In the genomic region with DNA sequence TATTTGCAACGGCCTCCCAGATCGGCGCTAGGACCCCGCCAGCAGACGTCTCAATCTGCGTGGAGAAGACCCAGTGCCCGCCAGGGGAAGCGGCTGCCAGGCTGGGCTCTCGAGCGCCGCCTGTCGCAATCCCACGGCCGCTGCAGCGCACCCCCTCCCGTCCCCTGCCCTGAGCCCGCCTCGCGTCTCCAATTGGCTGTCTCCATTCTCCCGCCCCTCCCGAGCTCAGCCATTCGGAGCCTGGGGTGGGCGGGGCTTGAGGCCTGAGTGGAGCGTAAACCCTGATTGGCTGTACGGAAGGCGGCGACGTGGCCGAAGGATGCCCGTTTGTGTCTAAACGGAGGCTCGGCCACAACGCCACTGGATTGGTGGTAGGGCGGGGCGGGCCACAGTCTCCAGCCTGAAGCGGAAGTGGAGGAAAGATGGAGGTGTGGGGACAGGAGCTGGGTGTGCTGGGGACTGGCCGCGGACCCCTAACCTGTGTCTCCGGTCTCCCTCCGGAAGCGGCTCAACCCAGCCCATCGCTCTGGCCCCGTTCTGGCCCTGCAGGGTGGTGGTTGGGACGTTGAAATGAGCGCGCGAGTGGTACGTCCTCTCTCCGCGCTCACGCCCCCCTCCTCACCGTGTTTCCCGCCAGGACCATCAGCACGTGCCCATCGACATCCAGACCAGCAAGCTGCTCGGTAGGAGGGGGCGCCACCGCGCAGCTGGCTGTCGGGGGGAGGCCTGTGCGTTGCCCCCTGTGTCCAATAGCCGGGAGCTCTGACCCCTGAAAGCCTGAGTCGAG, we compare ENCODE assay signal across 8 cellular contexts. TPM values are rescaled to one million over a fixed set of nuclear protein-coding genes. Genes with fewer than 3 reads are reported as not detected.
DNase-seq lines count a peak whose midpoint lies in the region; ATAC-seq and TF ChIP-seq lines count a peak whose summit lies in the region.

A gene with protein sequence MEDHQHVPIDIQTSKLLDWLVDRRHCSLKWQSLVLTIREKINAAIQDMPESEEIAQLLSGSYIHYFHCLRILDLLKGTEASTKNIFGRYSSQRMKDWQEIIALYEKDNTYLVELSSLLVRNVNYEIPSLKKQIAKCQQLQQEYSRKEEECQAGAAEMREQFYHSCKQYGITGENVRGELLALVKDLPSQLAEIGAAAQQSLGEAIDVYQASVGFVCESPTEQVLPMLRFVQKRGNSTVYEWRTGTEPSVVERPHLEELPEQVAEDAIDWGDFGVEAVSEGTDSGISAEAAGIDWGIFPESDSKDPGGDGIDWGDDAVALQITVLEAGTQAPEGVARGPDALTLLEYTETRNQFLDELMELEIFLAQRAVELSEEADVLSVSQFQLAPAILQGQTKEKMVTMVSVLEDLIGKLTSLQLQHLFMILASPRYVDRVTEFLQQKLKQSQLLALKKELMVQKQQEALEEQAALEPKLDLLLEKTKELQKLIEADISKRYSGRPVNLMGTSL (plus strand): TSS at position 389 of the 787 bp plus-strand sequence. CDS start 34 bp downstream, at position 423.

- peak; percentile 96 for ATAC-seq in HG02763 (IDR thresholded peaks at IDR 0.05; ENCODE audit: unreplicated experiment)
- peak; percentile 99 to 100 for ATAC-seq in upper lobe of left lung (ENCODE audit: low FRiP score in 2 of 2)

- H3K27me3 ChIP-seq in upper lobe of left lung: no peaks in the 10 kb centered on the region

- peaks cover 14 to 22% (median 18%) of the 10 kb centered on the region in 4 donors for H3K4me1 ChIP-seq in upper lobe of left lung

- DNase-seq in NCI-H1417 treated with DMSO at 0.1 percent for 48 hours (lab: John Stamatoyannopoulos, UW) (peak; percentile 97), T follicular helper cell (ENCODE audit: low read depth) (peak; percentile 95), cardiac septum (ENCODE audit: low spot score) (peak; percentile 100), pons (ENCODE audit: low spot score) (peak; percentile 99), upper lobe of left lung (peak; percentile 97 to 100)

- WGBS in adipose tissue, 3 donors: 0 to 1% (median 1%) methylated on average over 56 to 63 of the region's 63 CpGs
- 2% methylated on average over 21 to 60 of the region's 63 CpGs for WGBS in upper lobe of left lung, 2 donors

- H3K9me3 ChIP-seq in upper lobe of left lung: no peaks in the 10 kb centered on the region

- H3K4me3 ChIP-seq in upper lobe of left lung: peak within 1 kb of the TSS; percentile 74 to 98 (median 94)

- intact Hi-C loops in cardiac septum (cut with DNase I): loop anchor here (2.0 kb wide), 2 partner anchors 22 to 130 kb away; a partner anchor contains a TSS

- peak; percentile 95 for TF ChIP-seq CTCF in GM12873 (IDR thresholded peaks at IDR 0.05; ENCODE audit: insufficient read depth, low read depth, low read length, missing control alignments)
- peak; percentile 92 to 99 (median 98) for TF ChIP-seq CTCF in upper lobe of left lung (IDR thresholded peaks at IDR 0.05)

- H3K36me3 ChIP-seq in upper lobe of left lung: peaks cover 17 to 26% (median 25%) of the 10 kb centered on the region in 4 donors

- TF ChIP-seq POLR2A in upper lobe of left lung (IDR thresholded peaks at IDR 0.05): peak in 2 of 4 donors; percentile 49 to 87

- H3K27ac ChIP-seq in adipose tissue (ENCODE audit: low read depth, low read length): no peak within 1 kb of the TSS
- peak within 1 kb of the TSS; percentile 37 to 97 (median 91) for H3K27ac ChIP-seq in upper lobe of left lung

- peak in 1 of 4 donors; percentile 30 for TF ChIP-seq EP300 in upper lobe of left lung (IDR thresholded peaks at IDR 0.05)

RNA-seq across cellular contexts. Expression of the gene that starts here (rescaled TPM):
- polyA plus RNA-seq in adipose tissue: 100 to 1,000 TPM; 119 to 176 (median 156) TPM
- 58.2 TPM for total RNA-seq in cardiac septum
- 100 to 1,000 TPM in 5 of 6 donors, 10 to 100 TPM in 1; 76.6 to 661 (median 160) TPM for total RNA-seq in upper lobe of left lung
